Comparison of ENCODE assay signal across 1 cellular context in the genomic region with DNA sequence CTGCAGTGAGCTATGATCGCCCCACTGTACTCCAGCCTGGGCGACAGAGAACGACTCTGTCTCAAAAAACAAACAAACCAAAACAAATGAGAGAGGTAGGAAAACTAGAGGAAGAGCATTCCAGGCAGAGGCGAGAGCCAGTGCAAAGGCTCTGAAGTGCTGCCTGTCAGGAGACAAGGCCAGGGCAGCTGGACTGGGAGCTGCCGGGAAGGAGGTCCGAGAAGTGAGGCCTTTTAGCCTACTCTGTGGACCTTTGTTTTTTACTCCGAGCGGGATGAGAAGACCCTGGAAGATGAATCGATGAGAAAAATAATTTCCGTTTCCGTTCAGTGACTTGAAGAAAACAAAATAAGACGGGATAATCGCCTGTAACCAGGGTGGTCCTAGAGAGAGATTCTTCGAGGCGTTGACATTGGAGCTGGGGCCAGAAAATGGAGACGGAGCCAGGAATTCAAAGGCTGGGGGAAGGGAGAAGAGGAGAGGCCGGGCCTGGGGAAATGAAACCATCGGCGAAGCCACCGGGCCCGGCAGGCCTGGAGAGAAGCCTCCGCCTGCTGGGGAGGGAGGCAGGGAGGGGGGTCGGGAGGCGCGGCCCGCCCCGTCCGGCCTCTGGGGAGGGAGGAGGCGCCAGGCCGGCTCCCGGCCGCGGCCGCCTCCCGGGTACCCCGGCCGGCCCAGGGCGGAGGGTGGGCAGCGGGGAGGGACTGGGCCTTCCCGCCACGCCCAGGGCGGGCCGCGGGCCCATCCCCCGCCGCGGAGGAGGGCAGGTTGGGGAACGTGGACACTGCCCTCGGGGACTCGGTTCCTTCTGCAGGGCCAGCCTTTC.
A peak's percentile ranks its signal among the peaks of the same experiment; 100 is the strongest.
TF ChIP-seq lines count a peak whose summit lies in the region.

No MANE protein-coding gene starts in this region.

TF ChIP-seq in HepG2, 621 proteins besides CTCF, POLR2A, EP300 and RAD21 (continued from another document and continues in another):
- TF ChIP-seq HMGXB3 (CRISPR knock-in tag; IDR thresholded peaks at IDR 0.05; ENCODE audit: borderline replicate concordance): no peak
- no peak for TF ChIP-seq ELF4 (CRISPR knock-in tag; IDR thresholded peaks at IDR 0.05; ENCODE audit: borderline replicate concordance)
- no peak for TF ChIP-seq MAFF (IDR thresholded peaks at IDR 0.05; ENCODE audit: low read depth, low read length)
- TF ChIP-seq NCOA5 (CRISPR knock-in tag; IDR thresholded peaks at IDR 0.05): no peak
- TF ChIP-seq, protein P1, sequence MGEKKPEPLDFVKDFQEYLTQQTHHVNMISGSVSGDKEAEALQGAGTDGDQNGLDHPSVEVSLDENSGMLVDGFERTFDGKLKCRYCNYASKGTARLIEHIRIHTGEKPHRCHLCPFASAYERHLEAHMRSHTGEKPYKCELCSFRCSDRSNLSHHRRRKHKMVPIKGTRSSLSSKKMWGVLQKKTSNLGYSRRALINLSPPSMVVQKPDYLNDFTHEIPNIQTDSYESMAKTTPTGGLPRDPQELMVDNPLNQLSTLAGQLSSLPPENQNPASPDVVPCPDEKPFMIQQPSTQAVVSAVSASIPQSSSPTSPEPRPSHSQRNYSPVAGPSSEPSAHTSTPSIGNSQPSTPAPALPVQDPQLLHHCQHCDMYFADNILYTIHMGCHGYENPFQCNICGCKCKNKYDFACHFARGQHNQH (CRISPR knock-in tag; IDR thresholded peaks at IDR 0.05): peak; percentile 25; the same call in 1 of the 2 replicates
- no peak for TF ChIP-seq RNF219 (CRISPR knock-in tag; IDR thresholded peaks at IDR 0.05)
- TF ChIP-seq ZNF788 (CRISPR knock-in tag; IDR thresholded peaks at IDR 0.05; ENCODE audit: borderline replicate concordance): peak; percentile 36; the same call in 1 of the 2 replicates
- peak; percentile 59 for TF ChIP-seq ZFY (CRISPR knock-in tag; IDR thresholded peaks at IDR 0.05)
- TF ChIP-seq GZF1 (CRISPR knock-in tag; IDR thresholded peaks at IDR 0.05): no peak
- no peak for TF ChIP-seq HDAC1 (CRISPR knock-in tag; IDR thresholded peaks at IDR 0.05)
- TF ChIP-seq ZBTB38 (CRISPR knock-in tag; IDR thresholded peaks at IDR 0.05): no peak
- peak; percentile 82; the same call in 1 of the 2 replicates for TF ChIP-seq TFDP1 (CRISPR knock-in tag; IDR thresholded peaks at IDR 0.05; ENCODE audit: borderline replicate concordance)
- TF ChIP-seq, protein P2, sequence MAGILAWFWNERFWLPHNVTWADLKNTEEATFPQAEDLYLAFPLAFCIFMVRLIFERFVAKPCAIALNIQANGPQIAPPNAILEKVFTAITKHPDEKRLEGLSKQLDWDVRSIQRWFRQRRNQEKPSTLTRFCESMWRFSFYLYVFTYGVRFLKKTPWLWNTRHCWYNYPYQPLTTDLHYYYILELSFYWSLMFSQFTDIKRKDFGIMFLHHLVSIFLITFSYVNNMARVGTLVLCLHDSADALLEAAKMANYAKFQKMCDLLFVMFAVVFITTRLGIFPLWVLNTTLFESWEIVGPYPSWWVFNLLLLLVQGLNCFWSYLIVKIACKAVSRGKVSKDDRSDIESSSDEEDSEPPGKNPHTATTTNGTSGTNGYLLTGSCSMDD (CRISPR knock-in tag; IDR thresholded peaks at IDR 0.05): no peak
- TF ChIP-seq, protein P3, sequence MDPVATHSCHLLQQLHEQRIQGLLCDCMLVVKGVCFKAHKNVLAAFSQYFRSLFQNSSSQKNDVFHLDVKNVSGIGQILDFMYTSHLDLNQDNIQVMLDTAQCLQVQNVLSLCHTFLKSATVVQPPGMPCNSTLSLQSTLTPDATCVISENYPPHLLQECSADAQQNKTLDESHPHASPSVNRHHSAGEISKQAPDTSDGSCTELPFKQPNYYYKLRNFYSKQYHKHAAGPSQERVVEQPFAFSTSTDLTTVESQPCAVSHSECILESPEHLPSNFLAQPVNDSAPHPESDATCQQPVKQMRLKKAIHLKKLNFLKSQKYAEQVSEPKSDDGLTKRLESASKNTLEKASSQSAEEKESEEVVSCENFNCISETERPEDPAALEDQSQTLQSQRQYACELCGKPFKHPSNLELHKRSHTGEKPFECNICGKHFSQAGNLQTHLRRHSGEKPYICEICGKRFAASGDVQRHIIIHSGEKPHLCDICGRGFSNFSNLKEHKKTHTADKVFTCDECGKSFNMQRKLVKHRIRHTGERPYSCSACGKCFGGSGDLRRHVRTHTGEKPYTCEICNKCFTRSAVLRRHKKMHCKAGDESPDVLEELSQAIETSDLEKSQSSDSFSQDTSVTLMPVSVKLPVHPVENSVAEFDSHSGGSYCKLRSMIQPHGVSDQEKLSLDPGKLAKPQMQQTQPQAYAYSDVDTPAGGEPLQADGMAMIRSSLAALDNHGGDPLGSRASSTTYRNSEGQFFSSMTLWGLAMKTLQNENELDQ (CRISPR knock-in tag; IDR thresholded peaks at IDR 0.05; ENCODE audit: borderline replicate concordance): no peak
- TF ChIP-seq, protein P4, sequence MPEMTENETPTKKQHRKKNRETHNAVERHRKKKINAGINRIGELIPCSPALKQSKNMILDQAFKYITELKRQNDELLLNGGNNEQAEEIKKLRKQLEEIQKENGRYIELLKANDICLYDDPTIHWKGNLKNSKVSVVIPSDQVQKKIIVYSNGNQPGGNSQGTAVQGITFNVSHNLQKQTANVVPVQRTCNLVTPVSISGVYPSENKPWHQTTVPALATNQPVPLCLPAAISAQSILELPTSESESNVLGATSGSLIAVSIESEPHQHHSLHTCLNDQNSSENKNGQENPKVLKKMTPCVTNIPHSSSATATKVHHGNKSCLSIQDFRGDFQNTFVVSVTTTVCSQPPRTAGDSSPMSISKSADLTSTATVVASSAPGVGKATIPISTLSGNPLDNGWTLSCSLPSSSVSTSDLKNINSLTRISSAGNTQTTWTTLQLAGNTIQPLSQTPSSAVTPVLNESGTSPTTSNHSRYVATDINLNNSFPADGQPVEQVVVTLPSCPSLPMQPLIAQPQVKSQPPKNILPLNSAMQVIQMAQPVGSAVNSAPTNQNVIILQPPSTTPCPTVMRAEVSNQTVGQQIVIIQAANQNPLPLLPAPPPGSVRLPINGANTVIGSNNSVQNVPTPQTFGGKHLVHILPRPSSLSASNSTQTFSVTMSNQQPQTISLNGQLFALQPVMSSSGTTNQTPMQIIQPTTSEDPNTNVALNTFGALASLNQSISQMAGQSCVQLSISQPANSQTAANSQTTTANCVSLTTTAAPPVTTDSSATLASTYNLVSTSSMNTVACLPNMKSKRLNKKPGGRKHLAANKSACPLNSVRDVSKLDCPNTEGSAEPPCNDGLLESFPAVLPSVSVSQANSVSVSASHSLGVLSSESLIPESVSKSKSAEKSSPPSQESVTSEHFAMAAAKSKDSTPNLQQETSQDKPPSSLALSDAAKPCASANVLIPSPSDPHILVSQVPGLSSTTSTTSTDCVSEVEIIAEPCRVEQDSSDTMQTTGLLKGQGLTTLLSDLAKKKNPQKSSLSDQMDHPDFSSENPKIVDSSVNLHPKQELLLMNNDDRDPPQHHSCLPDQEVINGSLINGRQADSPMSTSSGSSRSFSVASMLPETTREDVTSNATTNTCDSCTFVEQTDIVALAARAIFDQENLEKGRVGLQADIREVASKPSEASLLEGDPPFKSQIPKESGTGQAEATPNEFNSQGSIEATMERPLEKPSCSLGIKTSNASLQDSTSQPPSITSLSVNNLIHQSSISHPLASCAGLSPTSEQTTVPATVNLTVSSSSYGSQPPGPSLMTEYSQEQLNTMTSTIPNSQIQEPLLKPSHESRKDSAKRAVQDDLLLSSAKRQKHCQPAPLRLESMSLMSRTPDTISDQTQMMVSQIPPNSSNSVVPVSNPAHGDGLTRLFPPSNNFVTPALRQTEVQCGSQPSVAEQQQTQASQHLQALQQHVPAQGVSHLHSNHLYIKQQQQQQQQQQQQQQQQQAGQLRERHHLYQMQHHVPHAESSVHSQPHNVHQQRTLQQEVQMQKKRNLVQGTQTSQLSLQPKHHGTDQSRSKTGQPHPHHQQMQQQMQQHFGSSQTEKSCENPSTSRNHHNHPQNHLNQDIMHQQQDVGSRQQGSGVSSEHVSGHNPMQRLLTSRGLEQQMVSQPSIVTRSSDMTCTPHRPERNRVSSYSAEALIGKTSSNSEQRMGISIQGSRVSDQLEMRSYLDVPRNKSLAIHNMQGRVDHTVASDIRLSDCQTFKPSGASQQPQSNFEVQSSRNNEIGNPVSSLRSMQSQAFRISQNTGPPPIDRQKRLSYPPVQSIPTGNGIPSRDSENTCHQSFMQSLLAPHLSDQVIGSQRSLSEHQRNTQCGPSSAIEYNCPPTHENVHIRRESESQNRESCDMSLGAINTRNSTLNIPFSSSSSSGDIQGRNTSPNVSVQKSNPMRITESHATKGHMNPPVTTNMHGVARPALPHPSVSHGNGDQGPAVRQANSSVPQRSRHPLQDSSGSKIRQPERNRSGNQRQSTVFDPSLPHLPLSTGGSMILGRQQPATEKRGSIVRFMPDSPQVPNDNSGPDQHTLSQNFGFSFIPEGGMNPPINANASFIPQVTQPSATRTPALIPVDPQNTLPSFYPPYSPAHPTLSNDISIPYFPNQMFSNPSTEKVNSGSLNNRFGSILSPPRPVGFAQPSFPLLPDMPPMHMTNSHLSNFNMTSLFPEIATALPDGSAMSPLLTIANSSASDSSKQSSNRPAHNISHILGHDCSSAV (CRISPR knock-in tag; IDR thresholded peaks at IDR 0.05; ENCODE audit: borderline replicate concordance): no peak
- no peak for TF ChIP-seq CREB1 (IDR thresholded peaks at IDR 0.05)
- TF ChIP-seq CREB1 (CRISPR knock-in tag; IDR thresholded peaks at IDR 0.05): no peak
- TF ChIP-seq, protein P5, sequence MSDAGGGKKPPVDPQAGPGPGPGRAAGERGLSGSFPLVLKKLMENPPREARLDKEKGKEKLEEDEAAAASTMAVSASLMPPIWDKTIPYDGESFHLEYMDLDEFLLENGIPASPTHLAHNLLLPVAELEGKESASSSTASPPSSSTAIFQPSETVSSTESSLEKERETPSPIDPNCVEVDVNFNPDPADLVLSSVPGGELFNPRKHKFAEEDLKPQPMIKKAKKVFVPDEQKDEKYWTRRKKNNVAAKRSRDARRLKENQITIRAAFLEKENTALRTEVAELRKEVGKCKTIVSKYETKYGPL (CRISPR knock-in tag; IDR thresholded peaks at IDR 0.05): no peak
- no peak for TF ChIP-seq SRF (IDR thresholded peaks at IDR 0.05; ENCODE audit: low read depth, low read length)
- TF ChIP-seq MNT (IDR thresholded peaks at IDR 0.05): no peak
- TF ChIP-seq ZNF614 (CRISPR knock-in tag; IDR thresholded peaks at IDR 0.05; ENCODE audit: borderline replicate concordance): no peak; the same call in 1 of the 2 replicates
- TF ChIP-seq HMG20B (CRISPR knock-in tag; conservative IDR thresholded peaks at IDR 0.05): 0 out of 2 replicates have a peak, but pooled peaks have one; percentile 41
